Comparison of ENCODE assay signal across 9 cellular contexts in genomic region chr20:62668441-62669027, GRCh38. TPM values are rescaled to one million over a fixed set of nuclear protein-coding genes. Genes with fewer than 3 reads are reported as not detected.
A peak's percentile ranks its signal among the peaks of the same experiment; 100 is the strongest.
DNase-seq lines count a peak whose midpoint lies in the region; ATAC-seq, FAIRE-seq and TF ChIP-seq lines count a peak whose summit lies in the region.
"Had no signal": no experiment of that assay in that cellular context is flagged by ENCODE, and none has a peak within 500 bp of the region (broad histone marks: within the 10 kb centered on the region; RNA-seq: fewer than 3 reads in every experiment).

No MANE protein-coding gene starts in this region.

- TF ChIP-seq RAD21 in H1 (IDR thresholded peaks at IDR 0.05 in 1 of 2, conservative IDR thresholded peaks at IDR 0.05 in 1 of 2; ENCODE audit: low read depth in 2 of 2, low read length in 2 of 2) = peak; percentile 92 to 96

- H2BK120ac ChIP-seq in H1 (replicated peaks; ENCODE audit: low read depth, low read length) = no peak overlapping the region

- H3K9me3 ChIP-seq in WERI-Rb-1 (ENCODE audit: severe bottlenecking) (no peaks in the 10 kb centered on the region), H1 (ENCODE audit: insufficient read depth in 2 of 2, low read depth in 1 of 2, low read length in 1 of 2) (no peaks in the 10 kb centered on the region), tibial artery (no peaks in the 10 kb centered on the region)

- no peak overlapping the region for H3K4ac ChIP-seq in H1 (replicated peaks; ENCODE audit: insufficient read length, low read depth, low read length)

- CTCF ChIA-PET in H1 (lab: Charles Lee; ENCODE audit: partially characterized antibody) = interaction anchor here (0.7 to 7.0 kb wide), 20 partner anchors 10 to 884 kb away, joined by 3 to 65 read pairs (median 4); partner anchors contain the start of gene NTSR1

- WGBS in H1 (ENCODE audit: extremely low coverage in 1 of 2, insufficient coverage in 1 of 2, insufficient read length in 1 of 2, insufficient replicate concordance in 2 of 2, low coverage in 1 of 2, low lambda C conversion rate in 2 of 2, missing lambda C conversion rate in 1 of 2), 2 experiments = 71% methylated on average over 13 of the region's 13 CpGs; no CpG with 5 or more reads in 1 of the 2 experiments

- H2BK5ac ChIP-seq in H1 (ENCODE audit: low read depth, low read length) = no peak overlapping the region

- H3K14ac ChIP-seq in H1 (ENCODE audit: insufficient read length) = no peak overlapping the region

- H4K20me1 ChIP-seq in H1 (replicated peaks in 1 of 2; ENCODE audit: control insufficient read depth in 1 of 2, insufficient read depth in 2 of 2, low read length in 2 of 2) = peaks cover 2 to 5% of the 10 kb centered on the region in 2 experiments

- H4K91ac ChIP-seq in H1 (replicated peaks; ENCODE audit: insufficient read length, low read length) = no peak overlapping the region

- H3K18ac ChIP-seq in H1 (ENCODE audit: extremely low read depth, low read length) = no peak overlapping the region

- no peak overlapping the region for H2BK20ac ChIP-seq in H1 (ENCODE audit: low read length)

- peak; percentile 75 for DNase-seq in ACHN
- DNase-seq in NCI-H2081 treated with DMSO at 0.1 percent for 48 hours (lab: John Stamatoyannopoulos, UW) = peak; percentile 14
- peak; percentile 88 for DNase-seq in WERI-Rb-1
- DNase-seq in H1 (ENCODE audit: low read depth in 1 of 2, low spot score in 2 of 2) = peak; percentile 44 to 89
- DNase-seq in medulla oblongata (ENCODE audit: extremely low spot score) = peak; percentile 90
- DNase-seq in tibial artery = peak; percentile 62 to 79

- in situ Hi-C loops in ACHN (cut with HindIII; ENCODE audit: low pct_ligation_motif_present, low pct_unique_long_range_greater_than_20kb, low sequenced_read_pairs) = no loop called here

- H3K56ac ChIP-seq in H1 (replicated peaks; ENCODE audit: insufficient read length, low read depth, low read length) = no peak overlapping the region

- no peak for TF ChIP-seq POLR2A in H1 (IDR thresholded peaks at IDR 0.05; ENCODE audit: control extremely low read depth in 1 of 2, low read depth in 2 of 2, low read length in 2 of 2)

- TF ChIP-seq EP300 in H1 (IDR thresholded peaks at IDR 0.05; ENCODE audit: borderline replicate concordance in 1 of 2, low read depth in 2 of 2, low read length in 2 of 2) = no peak

- no peak overlapping the region for H3K9ac ChIP-seq in H1 (replicated peaks in 1 of 4; ENCODE audit: extremely low read depth in 1 of 4, low read depth in 3 of 4, low read length in 3 of 4)

- peak; percentile 48 for FAIRE-seq in H1 (lab: Jason Lieb, UNC)
- FAIRE-seq: islet of Langerhans had no signal

- no peak overlapping the region for H2BK15ac ChIP-seq in H1 (ENCODE audit: low read length)

- H3K79me2 ChIP-seq in H1 (ENCODE audit: control insufficient read depth in 1 of 2, insufficient read depth in 2 of 2, low read length in 2 of 2) = no peaks in the 10 kb centered on the region

- no peak overlapping the region for H2AK5ac ChIP-seq in H1 (ENCODE audit: low read depth, low read length)

- no peak overlapping the region for H3K4me2 ChIP-seq in H1 (ENCODE audit: insufficient read depth in 1 of 2, low read depth in 2 of 2, low read length in 2 of 2)

- no peak overlapping the region for H3K23ac ChIP-seq in H1 (ENCODE audit: insufficient read length)

- H3K4me1 ChIP-seq in H1 (replicated peaks in 1 of 4; ENCODE audit: control insufficient read depth in 3 of 4, insufficient read depth in 4 of 4, low read length in 3 of 4) (no peaks in the 10 kb centered on the region), tibial artery (peaks cover 0 to 11% (median 0%) of the 10 kb centered on the region in 4 donors)

- TF ChIP-seq CTCF in GM12874 (IDR thresholded peaks at IDR 0.05; ENCODE audit: insufficient read depth, low read depth, low read length) = peak; percentile 65
- TF ChIP-seq CTCF in WERI-Rb-1 (IDR thresholded peaks at IDR 0.05; ENCODE audit: low read depth, low read length) = peak; percentile 87
- peak; percentile 87 to 96 (median 94) for TF ChIP-seq CTCF in H1 (IDR thresholded peaks at IDR 0.05; ENCODE audit: control extremely low read depth in 1 of 3, insufficient read depth in 1 of 3, low read depth in 1 of 3, low read length in 3 of 3)
- peak; percentile 74 to 84 for TF ChIP-seq CTCF in tibial artery (IDR thresholded peaks at IDR 0.05)

- H3K4me3 ChIP-seq in WERI-Rb-1 (ENCODE audit: low read depth, low read length) (no peak overlapping the region), H1 (ENCODE audit: extremely low read depth in 1 of 4, insufficient read depth in 2 of 4, low read depth in 3 of 4, low read length in 4 of 4) (no peak overlapping the region), tibial artery (no peak overlapping the region)

- H3K27ac ChIP-seq in WERI-Rb-1 = peak overlapping the region; percentile 28
- H3K27ac ChIP-seq in H1 (ENCODE audit: low read depth, low read length) = no peak overlapping the region
- no peak overlapping the region for H3K27ac ChIP-seq in tibial artery

- H2AFZ ChIP-seq in H1 (ENCODE audit: low read length) = no peak overlapping the region

- H3K36me3 ChIP-seq in WERI-Rb-1 (peaks cover 18% of the 10 kb centered on the region), H1 (ENCODE audit: control insufficient read depth in 2 of 4, insufficient read depth in 4 of 4, low read length in 3 of 4) (peaks cover 0 to 2% (median 0%) of the 10 kb centered on the region in 4 experiments; a peak in 1 of 8 replicates), tibial artery (no peaks in the 10 kb centered on the region)

- H4K8ac ChIP-seq in H1 (ENCODE audit: extremely low read depth, insufficient read depth, low read length) = no peak overlapping the region

- intact Hi-C loops in tibial artery (cut with DNase I; ENCODE audit: low total_unique reads) = loop anchor here (5.0 to 10.0 kb wide), 2 partner anchors 139 to 336 kb away; partner anchors contain the start of gene BHLHE23

- no peaks in the 10 kb centered on the region for H3K27me3 ChIP-seq in WERI-Rb-1 (ENCODE audit: insufficient read depth, low read depth, severe bottlenecking)
- no peaks in the 10 kb centered on the region; a peak in 1 of 7 replicates for H3K27me3 ChIP-seq in H1 (replicated peaks in 1 of 4; ENCODE audit: control insufficient read depth in 3 of 4, extremely low read depth in 1 of 4, insufficient read depth in 3 of 4, low read length in 3 of 4)
- H3K27me3 ChIP-seq in tibial artery = peaks cover 0 to 62% of the 10 kb centered on the region in 2 donors

- H3K79me1 ChIP-seq in H1 (ENCODE audit: low read depth, low read length) = no peaks in the 10 kb centered on the region

- no peak overlapping the region for H4K5ac ChIP-seq in H1 (ENCODE audit: insufficient read length, low read depth, low read length)

- POLR2A ChIA-PET in H1 (lab: Charles Lee; ENCODE audit: partially characterized antibody) = no interaction called here

- no peak overlapping the region for H2BK12ac ChIP-seq in H1 (ENCODE audit: low read depth, low read length)

- ATAC-seq in GM21367 (IDR thresholded peaks at IDR 0.05; ENCODE audit: unreplicated experiment) = no peak

- no peaks in the 10 kb centered on the region for H3K23me2 ChIP-seq in H1 (ENCODE audit: low read depth, low read length)

TF ChIP-seq in H1, 55 proteins besides CTCF, POLR2A, EP300 and RAD21:
- peak; percentile 21 for TF ChIP-seq ASH2L (IDR thresholded peaks at IDR 0.05; ENCODE audit: low read length)
- TF ChIP-seq ATF3 (IDR thresholded peaks at IDR 0.05; ENCODE audit: insufficient read depth, low read depth, low read length) = no peak
- TF ChIP-seq YY1 (IDR thresholded peaks at IDR 0.05; ENCODE audit: low read depth, low read length) = peak; percentile 59; the same call in 1 of the 2 replicates
- TF ChIP-seq EGR1 (IDR thresholded peaks at IDR 0.05; ENCODE audit: borderline replicate concordance, low read depth, low read length) = no peak
- TF ChIP-seq ATF2 (IDR thresholded peaks at IDR 0.05; ENCODE audit: low read length) = no peak
- TF ChIP-seq GABPA (IDR thresholded peaks at IDR 0.05; ENCODE audit: borderline replicate concordance, insufficient read depth, low read length) = peak; percentile 82; the same call in 1 of the 2 replicates
- peak; percentile 71; the same call in 1 of the 2 replicates for TF ChIP-seq KDM1A (IDR thresholded peaks at IDR 0.05; ENCODE audit: borderline replicate concordance, low read length)

RNA-seq across cellular contexts. Expression of gene SLCO4A1, which starts 26.2 kb away (rescaled TPM):
- total RNA-seq in H1 (2021; fragmentation: NEBNext Ultra II Directional; extraction: Animal tissue kit (Norgen Biotek cat#: 25700)) = 18.2 and 18.5 TPM in 2 replicates
- 10.5 and 13.3 TPM in 2 replicates for polyA plus RNA-seq in H1 (2011; rRNA removed)
- 10.5 TPM for polyA plus RNA-seq in H1 (2011; cell fraction: cytosol; rRNA removed)
- polyA plus RNA-seq in H1 (2011; cell fraction: nucleus; rRNA removed) = 30.4 TPM
- polyA plus RNA-seq in H1 (2012, experiment 1 of 2) = 15.4 to 21.3 TPM (median 15.8 TPM) in 4 replicates
- 19.2 TPM for polyA plus RNA-seq in H1 (2012, experiment 2 of 2)
- 19.8 TPM for polyA plus RNA-seq in H1 (2013, experiment 1 of 2)
- polyA plus RNA-seq in H1 (2013, experiment 2 of 2) = 21.9 TPM
- polyA minus RNA-seq in H1 (2011; rRNA and poly(A)+ RNA removed) = 6.1 and 7.4 TPM in 2 replicates
- polyA minus RNA-seq in H1 (2011; cell fraction: cytosol; rRNA and poly(A)+ RNA removed) = 9.3 TPM
- 10.6 TPM for polyA minus RNA-seq in H1 (2011; cell fraction: nucleus; rRNA and poly(A)+ RNA removed)

RNA-seq across cellular contexts. Expression of gene NTSR1, which starts 40.1 kb away (rescaled TPM):
- 0.75 and 0.89 TPM in 2 replicates for total RNA-seq in H1 (2021; fragmentation: NEBNext Ultra II Directional; extraction: Animal tissue kit (Norgen Biotek cat#: 25700))
- 0.53 and 0.97 TPM in 2 replicates for polyA plus RNA-seq in H1 (2011; rRNA removed)
- polyA plus RNA-seq in H1 (2011; cell fraction: cytosol; rRNA removed) = 0.32 TPM
- 0.53 TPM for polyA plus RNA-seq in H1 (2011; cell fraction: nucleus; rRNA removed)
- polyA plus RNA-seq in H1 (2012, experiment 1 of 2) = 0.15 to 0.68 TPM (median 0.34 TPM) in 4 replicates
- polyA plus RNA-seq in H1 (2012, experiment 2 of 2) = 0.43 TPM
- 0.77 TPM for polyA plus RNA-seq in H1 (2013, experiment 1 of 2)
- 0.87 TPM for polyA plus RNA-seq in H1 (2013, experiment 2 of 2)
- 0.19 and 0.24 TPM in 2 replicates for polyA minus RNA-seq in H1 (2011; rRNA and poly(A)+ RNA removed)
- not detected for polyA minus RNA-seq in H1 (2011; cell fraction: cytosol; rRNA and poly(A)+ RNA removed)
- 0.20 TPM for polyA minus RNA-seq in H1 (2011; cell fraction: nucleus; rRNA and poly(A)+ RNA removed)

Comparison
In these comparisons a context has a peak if more than half of its experiments do, and no peak if none do; other contexts are left out.
1. DNase-seq: peak in every context shown above with its lines; median percentile 90 in medulla oblongata; 88 in WERI-Rb-1; 75 in ACHN; 70 in tibial artery; 66 in H1; 14 in NCI-H2081 treated with DMSO at 0.1 percent for 48 hours.